Comparison of ENCODE assay signal across 8 cellular contexts in the genomic region with DNA sequence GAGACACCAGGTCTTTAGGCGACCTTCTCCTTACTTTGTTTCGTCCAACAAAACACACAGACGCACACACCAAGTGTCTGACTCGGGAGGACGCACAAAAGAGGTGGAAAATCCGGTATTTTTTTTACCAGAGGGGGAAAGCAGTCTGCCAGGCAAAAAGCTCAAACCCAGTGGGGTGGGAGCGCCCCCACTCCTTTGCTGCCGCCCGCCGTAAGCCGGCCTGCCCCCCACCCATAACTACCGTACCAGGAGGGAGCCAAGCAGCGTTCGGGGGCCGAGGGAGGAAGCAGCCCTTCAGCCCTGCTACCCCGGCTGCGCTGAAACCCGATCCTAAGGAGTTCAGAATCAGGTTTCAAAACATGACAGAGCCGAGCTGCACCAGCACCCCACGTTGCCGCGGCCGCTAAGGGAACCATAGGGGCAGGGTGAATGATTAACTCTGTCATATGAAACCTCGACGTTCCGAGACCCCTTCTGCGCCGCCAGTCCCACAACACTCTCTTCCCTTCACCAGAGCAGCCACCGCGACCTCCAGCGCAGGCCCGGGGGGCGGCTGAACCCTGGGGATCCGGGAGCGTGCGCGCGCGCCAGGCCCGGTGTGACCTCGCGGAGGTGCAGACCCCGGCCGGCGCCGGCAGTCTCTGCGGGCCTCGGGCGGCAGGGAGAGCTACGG. TPM values are rescaled to one million over a fixed set of nuclear protein-coding genes. Genes with fewer than 3 reads are reported as not detected.
DNase-seq lines count a peak whose midpoint lies in the region; ATAC-seq and TF ChIP-seq lines count a peak whose summit lies in the region.

No MANE protein-coding gene starts in this region.

- intact Hi-C loops in Panc1 (cut with micrococcal nuclease; ENCODE audit: unreplicated experiment): loop anchor here (5.0 to 10.0 kb wide), 2 partner anchors 75 to 303 kb away; a partner anchor contains a TSS
- intact Hi-C loops in ascending aorta (cut with DNase I): loop anchor here (5.0 kb wide), 2 partner anchors 55 to 65 kb away; no protein-coding TSS in a partner anchor

- in situ Hi-C loops in Panc1 (cut with HindIII; ENCODE audit: low pct_unique_long_range_greater_than_20kb, low sequenced_read_pairs): no loop called here

- peak overlapping the region; percentile 75 for H3K9ac ChIP-seq in iPS-18a (ENCODE audit: low read length)

- DNase-seq in Panc1 (ENCODE audit: low read depth, low spot score) (no peak), ascending aorta (ENCODE audit: low spot score in 2 of 2) (no peak), cortex of kidney (lab: John Stamatoyannopoulos, UW) (no peak)

- CTCF ChIA-PET in Panc1 (lab: Charles Lee): no interaction called here

- TF ChIP-seq CTCF in Panc1 (IDR thresholded peaks at IDR 0.05) (no peak), ascending aorta (IDR thresholded peaks at IDR 0.05) (no peak)

- H3K36me3 ChIP-seq in Panc1 (ENCODE audit: control insufficient read depth, insufficient read depth, low read length) (peaks cover 19% of the 10 kb centered on the region), ascending aorta (no peaks in the 10 kb centered on the region), iPS-18a (ENCODE audit: control insufficient read depth, low read depth, low read length) (peaks cover 19% of the 10 kb centered on the region)

- H3K4me1 ChIP-seq in Panc1 (ENCODE audit: control insufficient read depth, insufficient read depth, low read length): peaks cover 11% of the 10 kb centered on the region
- no peaks in the 10 kb centered on the region for H3K4me1 ChIP-seq in ascending aorta
- peaks cover 15% of the 10 kb centered on the region for H3K4me1 ChIP-seq in iPS-18a (ENCODE audit: control insufficient read depth, low read depth, low read length)

- peak overlapping the region; percentile 63; the same call in 1 of the 2 replicates for H3K4me3 ChIP-seq in GM08714 (ENCODE audit: low read length)
- H3K4me3 ChIP-seq in Panc1 (ENCODE audit: low read depth in 2 of 2, low read length in 2 of 2): peak overlapping the region; percentile 79 to 80
- peak overlapping the region; percentile 75 to 76 for H3K4me3 ChIP-seq in ascending aorta
- H3K4me3 ChIP-seq in iPS-18a (ENCODE audit: low read length): peak overlapping the region; percentile 89
- H3K4me3 ChIP-seq in skin epidermis: peak overlapping the region; percentile 44 to 61 (median 53)

- H3K27ac ChIP-seq in Panc1 (ENCODE audit: low read length) (peak overlapping the region; percentile 71), ascending aorta (peak overlapping the region in 1 of 2 donors; percentile 77), iPS-18a (ENCODE audit: low read length) (no peak overlapping the region), skin epidermis (peak overlapping the region in 4 of 21 experiments; percentile 24 to 78 (median 48))

- H3K9me3 ChIP-seq in Panc1 (ENCODE audit: control insufficient read depth, insufficient read depth, low read depth, low read length): no peaks in the 10 kb centered on the region
- H3K9me3 ChIP-seq in ascending aorta: no peaks in the 10 kb centered on the region
- H3K9me3 ChIP-seq in iPS-18a (ENCODE audit: control insufficient read depth, low read depth, low read length): no peaks in the 10 kb centered on the region

- POLR2A ChIA-PET in Panc1 (lab: Charles Lee): no interaction called here

- BruUV-seq in Panc1 (replicated peaks; lab: Mats Ljungman, UMichigan): no TSS peak

- ATAC-seq in HG03378 (IDR thresholded peaks at IDR 0.05; ENCODE audit: unreplicated experiment) (peak; percentile 55), Panc1 (peak; percentile 31; the same call in 1 of the 2 replicates), GM19035 (IDR thresholded peaks at IDR 0.05; ENCODE audit: unreplicated experiment) (no peak)

- H3K27me3 ChIP-seq in Panc1 (ENCODE audit: control insufficient read depth, insufficient read depth, low read length) (no peaks in the 10 kb centered on the region), ascending aorta (no peaks in the 10 kb centered on the region), iPS-18a (ENCODE audit: control insufficient read depth, insufficient read depth, low read length) (peaks cover 15% of the 10 kb centered on the region)

RNA-seq across cellular contexts. Expression of a gene that starts 1.9 kb away (rescaled TPM):
- total RNA-seq in Panc1 (2021; ENCODE audit: unreplicated experiment): 17.3 TPM
- polyA plus RNA-seq in Panc1 (2012; ENCODE audit: insufficient read length): 5.6 TPM
- 1.4 TPM for total RNA-seq in ascending aorta

RNA-seq across cellular contexts. Expression of a gene that starts 12.3 kb away (rescaled TPM):
- total RNA-seq in Panc1 (2021; ENCODE audit: unreplicated experiment): 29.4 TPM
- 22.9 TPM for polyA plus RNA-seq in Panc1 (2012; ENCODE audit: insufficient read length)
- 37.5 TPM for total RNA-seq in ascending aorta
